Comparison of ENCODE assay signal across 34 cellular contexts in the genomic region with DNA sequence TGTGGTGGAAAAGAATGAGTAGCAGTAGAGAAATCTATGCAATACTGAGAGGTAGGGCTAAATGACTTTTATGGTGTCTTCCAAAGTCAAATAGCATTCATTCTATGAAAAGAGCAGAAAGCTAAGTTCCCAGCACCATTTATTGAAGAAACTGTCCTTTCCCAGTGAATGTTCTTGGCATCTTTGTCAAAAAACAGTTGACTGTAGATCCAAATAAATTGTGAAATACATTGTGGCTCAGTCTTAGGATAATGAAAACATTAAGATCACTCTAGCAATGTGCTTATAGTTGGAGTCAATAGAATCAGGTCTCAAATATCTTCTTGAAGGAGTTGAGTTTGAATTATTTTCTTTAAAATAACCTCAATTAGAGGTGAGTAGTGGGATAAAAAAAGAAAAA. TPM values are rescaled to one million over a fixed set of nuclear protein-coding genes. Genes with fewer than 3 reads are reported as not detected.
"Had no signal": no experiment of that assay in that cellular context is flagged by ENCODE, and none has a peak within 500 bp of the region (broad histone marks: within the 10 kb centered on the region; RNA-seq: fewer than 3 reads in every experiment).

No MANE protein-coding gene starts in this region.

- H3K36me3 Mint-ChIP-seq: stimulated activated memory B cell treated with anti-CD40 and anti-IgM and Interleukin-4, amounts not matched to agents 10 μg/mL and 1 μg/mL and 100 μg/mL, for 72 hours; type B pancreatic cell had no signal

- H2AFZ ChIP-seq: parathyroid adenoma had no signal

- H3K9ac ChIP-seq: parathyroid adenoma had no signal

- H3K27ac Mint-ChIP-seq: naive thymus-derived CD8-positive, alpha-beta T cell; natural killer cell treated with Interleukin-12 subunit alpha and Interleukin-12 subunit beta and Interleukin-15 and Interleukin-18, amount 100 ng/mL, for 72 hours; nephron progenitor cell; progenitor cell of endocrine pancreas; stimulated activated memory B cell treated with anti-CD40 and anti-IgM and Interleukin-4, amounts not matched to agents 10 μg/mL and 1 μg/mL and 100 μg/mL, for 72 hours; stimulated activated naive CD8-positive, alpha-beta T cell treated with anti-CD3 and anti-CD28 coated beads, Interleukin-15, amount 100 ng/mL, for 72 hours; type B pancreatic cell had no signal

- H3K36me3 ChIP-seq: neutrophil, ovary, right lobe of liver, sigmoid colon, spleen, suprapubic skin, tibial artery, transverse colon, upper lobe of right lung, uterus had no signal

- H3K4me3 ChIP-seq: ovary, psoas muscle, right lobe of liver, sigmoid colon, skin epidermis, smooth muscle cell, spleen, suprapubic skin, testis, tibial artery, transverse colon, upper lobe of right lung, uterus had no signal

- H3K79me2 ChIP-seq: parathyroid adenoma had no signal

- ATAC-seq: naive thymus-derived CD8-positive, alpha-beta T cell; natural killer cell treated with Interleukin-12 subunit alpha and Interleukin-12 subunit beta and Interleukin-15 and Interleukin-18, amount 100 ng/mL, for 72 hours; psoas muscle; right cardiac atrium; right lobe of liver; stimulated activated memory B cell treated with anti-CD40 and anti-IgM and Interleukin-4, amounts not matched to agents 10 μg/mL and 1 μg/mL and 100 μg/mL, for 72 hours; stimulated activated naive CD8-positive, alpha-beta T cell treated with anti-CD3 and anti-CD28 coated beads, Interleukin-15, amount 100 ng/mL, for 72 hours; stimulated activated naive CD8-positive, alpha-beta T cell treated with anti-CD3 and anti-CD28 coated beads, Interleukin-15, Interleukin-2, amounts not matched to agents 100 U/mL and 50 U/mL, for 24 hours; upper lobe of right lung had no signal

- H3K27me3 ChIP-seq: neutrophil, ovary, right lobe of liver, sigmoid colon, spleen, suprapubic skin, testis, tibial artery, transverse colon, upper lobe of right lung, uterus had no signal

- H3K27me3 Mint-ChIP-seq: progenitor cell of endocrine pancreas, type B pancreatic cell had no signal

- H3K9me3 ChIP-seq: neutrophil, ovary, psoas muscle, right lobe of liver, suprapubic skin, testis, tibial artery, upper lobe of right lung, uterus had no signal

- H3K4me1 ChIP-seq: parathyroid adenoma, psoas muscle, right lobe of liver, sigmoid colon, spleen, suprapubic skin, testis, tibial artery, transverse colon, upper lobe of right lung, uterus had no signal

- H3K4me1 Mint-ChIP-seq: naive thymus-derived CD8-positive, alpha-beta T cell; nephron progenitor cell; neural crest cell; stimulated activated memory B cell treated with anti-CD40 and anti-IgM and Interleukin-4, amounts not matched to agents 10 μg/mL and 1 μg/mL and 100 μg/mL, for 72 hours; stimulated activated naive CD8-positive, alpha-beta T cell treated with anti-CD3 and anti-CD28 coated beads, Interleukin-15, amount 100 ng/mL, for 72 hours had no signal

- H3K9me3 Mint-ChIP-seq: nephron progenitor cell, type B pancreatic cell had no signal

- H3K4me2 ChIP-seq: smooth muscle cell had no signal

- DNase-seq: naive thymus-derived CD8-positive, alpha-beta T cell; nephron progenitor cell; nucleus accumbens; ovary; posterior cingulate gyrus; psoas muscle; right cardiac atrium; right lobe of liver; sigmoid colon; spleen; stimulated activated CD4-positive, alpha-beta T cell treated with anti-CD3 and anti-CD28 coated beads, Interleukin-12 subunit alpha, Interleukin-12 subunit beta, amount 100 ng/mL, for 4 hours; stimulated activated CD4-positive, alpha-beta T cell treated with anti-CD3 and anti-CD28 coated beads, Interleukin-1b, Interleukin-23, amount 100 ng/mL, for 48 hours; stimulated activated CD4-positive, alpha-beta T cell treated with anti-CD3 and anti-CD28 coated beads, Interleukin-4, amount 100 ng/mL, for 1 hour; stimulated activated CD4-positive, alpha-beta T cell treated with anti-CD3 and anti-CD28 coated beads, Interleukin-4, amount 100 ng/mL, for 4 hours; stimulated activated CD8-positive, alpha-beta memory T cell treated with anti-CD3 and anti-CD28 coated beads, Interleukin-4, amount 100 ng/mL, for 48 hours; stimulated activated naive CD4-positive, alpha-beta T cell; stimulated activated naive CD8-positive, alpha-beta T cell treated with anti-CD3 and anti-CD28 coated beads, Interleukin-15, amount 100 ng/mL, for 72 hours; stimulated activated naive CD8-positive, alpha-beta T cell treated with anti-CD3 and anti-CD28 coated beads, Interleukin-15, Interleukin-2, amounts not matched to agents 100 U/mL and 50 U/mL, for 24 hours; substantia nigra; testis; tibial artery; transverse colon; upper lobe of right lung; uterus had no signal

- H3K4me3 Mint-ChIP-seq: naive thymus-derived CD8-positive, alpha-beta T cell; natural killer cell treated with Interleukin-12 subunit alpha and Interleukin-12 subunit beta and Interleukin-15 and Interleukin-18, amount 100 ng/mL, for 72 hours; nephron progenitor cell; neural crest cell; stimulated activated memory B cell treated with anti-CD40 and anti-IgM and Interleukin-4, amounts not matched to agents 10 μg/mL and 1 μg/mL and 100 μg/mL, for 72 hours; stimulated activated naive CD8-positive, alpha-beta T cell treated with anti-CD3 and anti-CD28 coated beads, Interleukin-15, amount 100 ng/mL, for 72 hours; type B pancreatic cell had no signal

- H3K27ac ChIP-seq: neutrophil, ovary, parathyroid adenoma, psoas muscle, right lobe of liver, sigmoid colon, skin epidermis, spleen, suprapubic skin, testis, tibial artery, transverse colon, upper lobe of right lung, uterus had no signal

RNA-seq across cellular contexts. Expression of a gene that starts 19.4 kb away (rescaled TPM):
- total RNA-seq: neural crest cell had no signal
